In genomic region chr15:82540055-82540983, GRCh38 we compare ENCODE assay signal across 8 cellular contexts. TPM values are rescaled to one million over a fixed set of nuclear protein-coding genes. Genes with fewer than 3 reads are reported as not detected.
DNase-seq lines count a peak whose midpoint lies in the region; ATAC-seq and TF ChIP-seq lines count a peak whose summit lies in the region.

RPS17 (minus strand) TSS chr15:82540457; CDS start chr15:82540428, 29 bp downstream.

- peaks cover 7 to 17% of the 10 kb centered on the region in 2 donors for H3K4me1 ChIP-seq in thoracic aorta (ENCODE audit: control insufficient read depth in 1 of 2, low read depth in 2 of 2)

- peak; percentile 95 for TF ChIP-seq CTCF in LNCaP clone FGC (IDR thresholded peaks at IDR 0.05; ENCODE audit: control insufficient read depth, extremely low read depth, insufficient read depth)
- TF ChIP-seq CTCF in foreskin fibroblast (IDR thresholded peaks at IDR 0.05; ENCODE audit: low read depth, low read length), result peak; percentile 99
- TF ChIP-seq CTCF in thoracic aorta (IDR thresholded peaks at IDR 0.05), result peak; percentile 99

- H3K27ac ChIP-seq in thoracic aorta, result peak within 1 kb of the TSS; percentile 89 to 95

- H3K9me3 Mint-ChIP-seq in activated T-cell treated with anti-CD3 and anti-CD28 coated beads, Interleukin-2, amount 50 U/mL, for 72 hours, result no peaks in the 10 kb centered on the region

- peaks cover 25 to 39% of the 10 kb centered on the region in 2 donors for H3K36me3 Mint-ChIP-seq in activated T-cell treated with anti-CD3 and anti-CD28 coated beads, Interleukin-2, amount 50 U/mL, for 72 hours (ENCODE audit: insufficient read depth in 2 of 2)

- H3K27me3 Mint-ChIP-seq in activated T-cell treated with anti-CD3 and anti-CD28 coated beads, Interleukin-2, amount 50 U/mL, for 72 hours (ENCODE audit: low read depth), result no peaks in the 10 kb centered on the region

- H3K4me3 Mint-ChIP-seq in activated T-cell treated with anti-CD3 and anti-CD28 coated beads, Interleukin-2, amount 50 U/mL, for 72 hours, result peak within 1 kb of the TSS; percentile 94 to 95

- H3K4me3 ChIP-seq in LNCaP clone FGC (ENCODE audit: low read depth, low read length), result peak within 1 kb of the TSS; percentile 91
- peak within 1 kb of the TSS; percentile 92 to 97 for H3K4me3 ChIP-seq in foreskin fibroblast (ENCODE audit: low read depth in 1 of 2, low read length in 2 of 2)
- H3K4me3 ChIP-seq in thoracic aorta, result peak within 1 kb of the TSS; percentile 84

- peak; percentile 93 for ATAC-seq in GM21825 (IDR thresholded peaks at IDR 0.05; ENCODE audit: unreplicated experiment)
- peak; percentile 93 to 94 for ATAC-seq in activated T-cell treated with anti-CD3 and anti-CD28 coated beads, Interleukin-2, amount 50 U/mL, for 72 hours (replicated peaks in 1 of 2)
- ATAC-seq in thoracic aorta (ENCODE audit: insufficient number of reproducible peaks, low FRiP score, low read depth), result peak; percentile 94

- H3K4me1 Mint-ChIP-seq in activated T-cell treated with anti-CD3 and anti-CD28 coated beads, Interleukin-2, amount 50 U/mL, for 72 hours (ENCODE audit: low read depth), result peaks cover 47% of the 10 kb centered on the region

- DNase-seq in Daoy (ENCODE audit: low read depth) (peak; percentile 96), LNCaP clone FGC (ENCODE audit: low read depth) (peak; percentile 86), foreskin fibroblast (peak; percentile 94 to 98), occipital lobe (lab: John Stamatoyannopoulos, UW) (no peak), thoracic aorta (ENCODE audit: low spot score) (peak; percentile 81), NCI-H510A (lab: John Stamatoyannopoulos, UW) (no peak)
- peak; percentile 98 to 100 for DNase-seq in activated T-cell treated with anti-CD3 and anti-CD28 coated beads, Interleukin-2, amount 50 U/mL, for 72 hours

- H3K9me3 ChIP-seq in thoracic aorta, result no peaks in the 10 kb centered on the region

- no peaks in the 10 kb centered on the region for H3K27me3 ChIP-seq in thoracic aorta (replicated peaks; ENCODE audit: insufficient read depth)

- H3K27ac Mint-ChIP-seq in activated T-cell treated with anti-CD3 and anti-CD28 coated beads, Interleukin-2, amount 50 U/mL, for 72 hours, result peak within 1 kb of the TSS; percentile 95

- H3K36me3 ChIP-seq in thoracic aorta, result peaks cover 23% of the 10 kb centered on the region

RNA-seq across cellular contexts. Expression of gene RPS17, which starts in this region (rescaled TPM):
- 3,048 and 3,207 TPM in 2 replicates for total RNA-seq in Daoy (2014; rRNA removed; shearing (Covaris generic))
- 1,000 to 10,000 TPM; 2,812 to 2,932 TPM for total RNA-seq in activated T-cell treated with anti-CD3 and anti-CD28 coated beads, Interleukin-2, amount 50 U/mL, for 72 hours
- total RNA-seq in occipital lobe (1,719 TPM), thoracic aorta (1,000 to 10,000 TPM in 1 of 2 donors, 100 to 1,000 TPM in 1; 887 to 1,033 TPM)

Comparison
In these comparisons a context has a peak if more than half of its experiments do, and no peak if none do; other contexts are left out.
1. DNase-seq: peak in Daoy (single experiment), LNCaP clone FGC (single experiment), activated T-cell treated with anti-CD3 and anti-CD28 coated beads, Interleukin-2, amount 50 U/mL, for 72 hours (2 of 2), foreskin fibroblast (2 of 2) and thoracic aorta (single experiment); none in occipital lobe (single experiment) and NCI-H510A (single experiment).
2. Peak in every context shown above with its lines, with median percentiles within 50 percentile points of each other: ATAC-seq, H3K4me3 ChIP-seq and CTCF ChIP-seq.